In the genomic region with DNA sequence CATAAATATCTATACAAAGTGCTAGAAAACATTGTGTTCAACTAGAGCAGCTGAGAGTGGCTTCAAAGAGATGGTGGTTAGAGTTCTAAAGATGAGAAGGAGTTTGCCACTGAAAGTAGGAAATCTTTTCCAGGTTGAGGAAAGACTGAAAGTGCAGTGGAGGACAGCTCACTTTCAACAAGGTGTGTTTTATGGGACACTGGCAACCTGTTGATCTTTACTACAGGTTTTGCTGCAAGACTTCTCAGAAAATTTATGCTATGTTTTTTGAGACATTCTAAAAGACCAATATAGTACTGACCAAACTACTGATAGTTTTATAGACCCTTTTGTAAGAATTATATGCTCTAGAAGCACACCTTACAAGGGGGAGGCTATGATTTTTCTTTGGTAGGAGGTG, we compare ENCODE assay signal across 3 cellular contexts.
"Had no signal": no experiment of that assay in that cellular context is flagged by ENCODE, and none has a peak within 500 bp of the region (broad histone marks: within the 10 kb centered on the region; RNA-seq: fewer than 3 reads in every experiment).

No MANE protein-coding gene starts in this region.

- DNase-seq: GDM1, GF-D8 had no signal

- H3K4me3 ChIP-seq: GM12878 had no signal
